ENCODE assay signal across 1 cellular context in genomic region chr5:116572375-116573278, GRCh38.
TF ChIP-seq lines count a peak whose summit lies in the region.

No MANE protein-coding gene starts in this region.

TF ChIP-seq in GM12878, 131 proteins besides CTCF, POLR2A, EP300 and RAD21 (continued from another document):
- 0 out of 4 replicates have a peak, but pooled peaks of 1 of the 2 experiments have one; percentile 8 for TF ChIP-seq BHLHE40 (IDR thresholded peaks at IDR 0.05; ENCODE audit: borderline replicate concordance in 1 of 2, low read depth in 2 of 2, low read length in 1 of 2)
- TF ChIP-seq RELB (IDR thresholded peaks at IDR 0.05; ENCODE audit: low read depth) = no peak
TF ChIP-seq in GM12878: peak in this region for 4.
